ENCODE assay signal across 12 cellular contexts in genomic region chr20:3784863-3785239, GRCh38. TPM values are rescaled to one million over a fixed set of nuclear protein-coding genes. Genes with fewer than 3 reads are reported as not detected.
A peak's percentile ranks its signal among the peaks of the same experiment; 100 is the strongest.
DNase-seq lines count a peak whose midpoint lies in the region; TF ChIP-seq lines count a peak whose summit lies in the region.
"Had no signal": no experiment of that assay in that cellular context is flagged by ENCODE, and none has a peak within 500 bp of the region (broad histone marks: within the 10 kb centered on the region; RNA-seq: fewer than 3 reads in every experiment).

No MANE protein-coding gene starts in this region.

- H3K27ac ChIP-seq in 22Rv1 (peak overlapping the region; percentile 80), HEK293 (ENCODE audit: extremely low read depth, low read depth, low read length) (no peak overlapping the region), muscle layer of duodenum (ENCODE audit: low read length) (no peak overlapping the region)
- H3K27ac ChIP-seq: SJCRH30 had no signal

- in situ Hi-C loops in KBM-7 (cut with MboI; ENCODE audit: low pct_unique_long_range_greater_than_20kb, low sequenced_read_pairs): no loop called here

- H3K4me1 Mint-ChIP-seq in MCF 10A (ENCODE audit: insufficient read depth, unreplicated experiment): peaks cover 48% of the 10 kb centered on the region

- no peak for TF ChIP-seq CTCF in 22Rv1 (IDR thresholded peaks at IDR 0.05)
- TF ChIP-seq CTCF in HEK293 (tag by site-specific recombination; IDR thresholded peaks at IDR 0.05): no peak
- TF ChIP-seq CTCF in MCF 10A (IDR thresholded peaks at IDR 0.05; ENCODE audit: unreplicated experiment): no peak

- H3K27me3 ChIP-seq in muscle layer of duodenum (ENCODE audit: low read depth, low read length): no peaks in the 10 kb centered on the region
- H3K27me3 ChIP-seq: SJCRH30, thyroid gland had no signal

- H3K36me3 Mint-ChIP-seq in MCF 10A (ENCODE audit: insufficient read depth, unreplicated experiment): peaks cover 21% of the 10 kb centered on the region

- no peak overlapping the region for H3K4me3 ChIP-seq in HEK293 (ENCODE audit: low read depth, low read length)
- peak overlapping the region; percentile 70 to 73 for H3K4me3 ChIP-seq in muscle layer of duodenum (ENCODE audit: low read depth in 1 of 2, low read length in 2 of 2)
- H3K4me3 ChIP-seq: HAP-1, SJCRH30 had no signal

- peaks cover 17% of the 10 kb centered on the region; the same call in 1 of the 2 replicates for H3K4me1 ChIP-seq in HEK293 (ENCODE audit: control insufficient read depth, insufficient read depth, low read length)
- peaks cover 16 to 41% of the 10 kb centered on the region in 2 donors for H3K4me1 ChIP-seq in muscle layer of duodenum (ENCODE audit: control insufficient read depth in 1 of 2, insufficient read depth in 2 of 2, low read length in 2 of 2)
- H3K4me1 ChIP-seq: SJCRH30 had no signal

- no TSS peak for BruUV-seq in MCF 10A (replicated peaks; lab: Mats Ljungman, UMichigan)

- H3K27me3 Mint-ChIP-seq in MCF 10A (ENCODE audit: insufficient read depth, unreplicated experiment): no peaks in the 10 kb centered on the region

- DNase-seq in MCF 10A (ENCODE audit: unreplicated experiment) (no peak), COR-L47 (lab: John Stamatoyannopoulos, UW) (no peak), DMS153 (lab: John Stamatoyannopoulos, UW) (no peak), KBM-7 (no peak), NCI-H2196 (lab: John Stamatoyannopoulos, UW; ENCODE audit: unreplicated experiment) (no peak)
- DNase-seq: SJCRH30, thyroid gland had no signal

- CTCF ChIA-PET in HEK293 (lab: Yijun Ruan, JAX): interaction anchor here (1.0 to 10.3 kb wide), 4 partner anchors 11 to 108 kb away, joined by 3 to 142 read pairs (median 4); partner anchors contain the start of gene AP5S1
- CTCF ChIA-PET in MCF 10A (lab: Yijun Ruan, JAX): interaction anchor here (0.5 to 12.0 kb wide), 5 partner anchors 15 to 301 kb away, joined by 3 to 231 read pairs (median 3); partner anchors contain the start of genes ADISSP and AP5S1

- peak overlapping the region; percentile 42 for H3K27ac Mint-ChIP-seq in MCF 10A (ENCODE audit: low read depth, unreplicated experiment)

- POLR2A ChIA-PET in HEK293 (lab: Yijun Ruan, JAX) (interaction anchor here (3.9 kb wide), 1 partner anchor 35 kb away, joined by 30 read pairs; the partner anchor contains the start of gene AP5S1), MCF 10A (lab: Yijun Ruan, JAX) (interaction anchor here (1.3 to 5.2 kb wide), 6 partner anchors 11 to 111 kb away, joined by 3 to 61 read pairs (median 11); partner anchors contain the start of genes ADISSP and CDC25B)

- H3K36me3 ChIP-seq in HEK293 (ENCODE audit: control insufficient read depth in 2 of 2, insufficient read depth in 1 of 2, low read length in 2 of 2): peaks cover 0 to 21% of the 10 kb centered on the region in 2 experiments; a peak in 2 of 3 replicates
- no peaks in the 10 kb centered on the region for H3K36me3 ChIP-seq in muscle layer of duodenum (ENCODE audit: control insufficient read depth in 1 of 2, insufficient read depth in 2 of 2, low read length in 2 of 2)
- H3K36me3 ChIP-seq: neutrophil, SJCRH30, thyroid gland had no signal

- H3K9me3 ChIP-seq in HEK293 (ENCODE audit: control insufficient read depth, insufficient read depth, low read depth, low read length) (no peaks in the 10 kb centered on the region), muscle layer of duodenum (ENCODE audit: control insufficient read depth in 1 of 2, low read length in 2 of 2) (no peaks in the 10 kb centered on the region)
- H3K9me3 ChIP-seq: HAP-1, neutrophil, SJCRH30, thyroid gland had no signal

- H3K4me3 Mint-ChIP-seq in MCF 10A (ENCODE audit: unreplicated experiment): peak overlapping the region; percentile 76

- H3K9me3 Mint-ChIP-seq in MCF 10A (ENCODE audit: unreplicated experiment): no peaks in the 10 kb centered on the region

- intact Hi-C loops in MCF 10A (cut with micrococcal nuclease): loop anchor here (10.0 kb wide), 1 partner anchor 290 kb away; no protein-coding TSS in a partner anchor

TF ChIP-seq in HEK293, 187 proteins besides CTCF, POLR2A, EP300 and RAD21 (continues in another document):
- TF ChIP-seq KLF17 (tag by site-specific recombination; IDR thresholded peaks at IDR 0.05) (no peak), YY2 (tag by site-specific recombination; IDR thresholded peaks at IDR 0.05) (peak; percentile 14; the same call in 1 of the 2 replicates), ZEB2 (tag by site-specific recombination; IDR thresholded peaks at IDR 0.05) (0 out of 2 replicates have a peak, but pooled peaks have one; percentile 21), ZNF830 (tag by site-specific recombination; IDR thresholded peaks at IDR 0.05; ENCODE audit: low read depth) (no peak), ZNF140 (tag by site-specific recombination; IDR thresholded peaks at IDR 0.05) (no peak), ZFHX2 (tag by site-specific recombination; conservative IDR thresholded peaks at IDR 0.05) (peak; percentile 94), GLIS2 (tag by site-specific recombination; IDR thresholded peaks at IDR 0.05) (no peak), HOXA7 (CRISPR knock-in tag; IDR thresholded peaks at IDR 0.05; ENCODE audit: borderline replicate concordance) (no peak), ZSCAN5A (tag by site-specific recombination; IDR thresholded peaks at IDR 0.05) (no peak), ZNF2 (tag by site-specific recombination; IDR thresholded peaks at IDR 0.05) (no peak), ZNF335 (tag by site-specific recombination; conservative IDR thresholded peaks at IDR 0.05) (0 out of 2 replicates have a peak, but pooled peaks have one; percentile 10), ZNF843 (tag by site-specific recombination; IDR thresholded peaks at IDR 0.05) (no peak), BCL11A (tag by site-specific recombination; IDR thresholded peaks at IDR 0.05; ENCODE audit: low read depth) (peak; percentile 69)
- TF ChIP-seq, protein P1, sequence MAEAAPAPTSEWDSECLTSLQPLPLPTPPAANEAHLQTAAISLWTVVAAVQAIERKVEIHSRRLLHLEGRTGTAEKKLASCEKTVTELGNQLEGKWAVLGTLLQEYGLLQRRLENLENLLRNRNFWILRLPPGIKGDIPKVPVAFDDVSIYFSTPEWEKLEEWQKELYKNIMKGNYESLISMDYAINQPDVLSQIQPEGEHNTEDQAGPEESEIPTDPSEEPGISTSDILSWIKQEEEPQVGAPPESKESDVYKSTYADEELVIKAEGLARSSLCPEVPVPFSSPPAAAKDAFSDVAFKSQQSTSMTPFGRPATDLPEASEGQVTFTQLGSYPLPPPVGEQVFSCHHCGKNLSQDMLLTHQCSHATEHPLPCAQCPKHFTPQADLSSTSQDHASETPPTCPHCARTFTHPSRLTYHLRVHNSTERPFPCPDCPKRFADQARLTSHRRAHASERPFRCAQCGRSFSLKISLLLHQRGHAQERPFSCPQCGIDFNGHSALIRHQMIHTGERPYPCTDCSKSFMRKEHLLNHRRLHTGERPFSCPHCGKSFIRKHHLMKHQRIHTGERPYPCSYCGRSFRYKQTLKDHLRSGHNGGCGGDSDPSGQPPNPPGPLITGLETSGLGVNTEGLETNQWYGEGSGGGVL (tag by site-specific recombination; IDR thresholded peaks at IDR 0.05): peak; percentile 88
- TF ChIP-seq, protein P2, sequence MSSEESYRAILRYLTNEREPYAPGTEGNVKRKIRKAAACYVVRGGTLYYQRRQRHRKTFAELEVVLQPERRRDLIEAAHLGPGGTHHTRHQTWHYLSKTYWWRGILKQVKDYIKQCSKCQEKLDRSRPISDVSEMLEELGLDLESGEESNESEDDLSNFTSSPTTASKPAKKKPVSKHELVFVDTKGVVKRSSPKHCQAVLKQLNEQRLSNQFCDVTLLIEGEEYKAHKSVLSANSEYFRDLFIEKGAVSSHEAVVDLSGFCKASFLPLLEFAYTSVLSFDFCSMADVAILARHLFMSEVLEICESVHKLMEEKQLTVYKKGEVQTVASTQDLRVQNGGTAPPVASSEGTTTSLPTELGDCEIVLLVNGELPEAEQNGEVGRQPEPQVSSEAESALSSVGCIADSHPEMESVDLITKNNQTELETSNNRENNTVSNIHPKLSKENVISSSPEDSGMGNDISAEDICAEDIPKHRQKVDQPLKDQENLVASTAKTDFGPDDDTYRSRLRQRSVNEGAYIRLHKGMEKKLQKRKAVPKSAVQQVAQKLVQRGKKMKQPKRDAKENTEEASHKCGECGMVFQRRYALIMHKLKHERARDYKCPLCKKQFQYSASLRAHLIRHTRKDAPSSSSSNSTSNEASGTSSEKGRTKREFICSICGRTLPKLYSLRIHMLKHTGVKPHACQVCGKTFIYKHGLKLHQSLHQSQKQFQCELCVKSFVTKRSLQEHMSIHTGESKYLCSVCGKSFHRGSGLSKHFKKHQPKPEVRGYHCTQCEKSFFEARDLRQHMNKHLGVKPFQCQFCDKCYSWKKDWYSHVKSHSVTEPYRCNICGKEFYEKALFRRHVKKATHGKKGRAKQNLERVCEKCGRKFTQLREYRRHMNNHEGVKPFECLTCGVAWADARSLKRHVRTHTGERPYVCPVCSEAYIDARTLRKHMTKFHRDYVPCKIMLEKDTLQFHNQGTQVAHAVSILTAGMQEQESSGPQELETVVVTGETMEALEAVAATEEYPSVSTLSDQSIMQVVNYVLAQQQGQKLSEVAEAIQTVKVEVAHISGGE (tag by site-specific recombination; conservative IDR thresholded peaks at IDR 0.05; ENCODE audit: low read depth): no peak

RNA-seq across cellular contexts. Expression of gene CENPB, which starts 1.7 kb away (rescaled TPM):
- total RNA-seq in MCF 10A (2022): 51.5 and 54.8 TPM in 2 replicates

RNA-seq across cellular contexts. Expression of gene SPEF1, which starts 3.6 kb away (rescaled TPM):
- total RNA-seq in MCF 10A (2022): 0.32 TPM in 1 of 2 replicates, not detected in the other

RNA-seq across cellular contexts. Expression of gene CDC25B, which starts 11.3 kb away (rescaled TPM):
- total RNA-seq in MCF 10A (2022): 134 and 137 TPM in 2 replicates

RNA-seq across cellular contexts. Expression of gene ADISSP, which starts 17.3 kb away (rescaled TPM):
- total RNA-seq in MCF 10A (2022): 37.8 and 58.8 TPM in 2 replicates

RNA-seq across cellular contexts. Expression of gene AP5S1, which starts 35.5 kb away (rescaled TPM):
- total RNA-seq in MCF 10A (2022): 15.8 and 19.2 TPM in 2 replicates
